1 cellular context compared by ENCODE assay signal in genomic region chr2:236955675-236956618, GRCh38.
TF ChIP-seq lines count a peak whose summit lies in the region.

No MANE protein-coding gene starts in this region.

TF ChIP-seq in GM12878, 131 proteins besides CTCF, POLR2A, EP300 and RAD21 (continued from another document):
- TF ChIP-seq, protein P1, sequence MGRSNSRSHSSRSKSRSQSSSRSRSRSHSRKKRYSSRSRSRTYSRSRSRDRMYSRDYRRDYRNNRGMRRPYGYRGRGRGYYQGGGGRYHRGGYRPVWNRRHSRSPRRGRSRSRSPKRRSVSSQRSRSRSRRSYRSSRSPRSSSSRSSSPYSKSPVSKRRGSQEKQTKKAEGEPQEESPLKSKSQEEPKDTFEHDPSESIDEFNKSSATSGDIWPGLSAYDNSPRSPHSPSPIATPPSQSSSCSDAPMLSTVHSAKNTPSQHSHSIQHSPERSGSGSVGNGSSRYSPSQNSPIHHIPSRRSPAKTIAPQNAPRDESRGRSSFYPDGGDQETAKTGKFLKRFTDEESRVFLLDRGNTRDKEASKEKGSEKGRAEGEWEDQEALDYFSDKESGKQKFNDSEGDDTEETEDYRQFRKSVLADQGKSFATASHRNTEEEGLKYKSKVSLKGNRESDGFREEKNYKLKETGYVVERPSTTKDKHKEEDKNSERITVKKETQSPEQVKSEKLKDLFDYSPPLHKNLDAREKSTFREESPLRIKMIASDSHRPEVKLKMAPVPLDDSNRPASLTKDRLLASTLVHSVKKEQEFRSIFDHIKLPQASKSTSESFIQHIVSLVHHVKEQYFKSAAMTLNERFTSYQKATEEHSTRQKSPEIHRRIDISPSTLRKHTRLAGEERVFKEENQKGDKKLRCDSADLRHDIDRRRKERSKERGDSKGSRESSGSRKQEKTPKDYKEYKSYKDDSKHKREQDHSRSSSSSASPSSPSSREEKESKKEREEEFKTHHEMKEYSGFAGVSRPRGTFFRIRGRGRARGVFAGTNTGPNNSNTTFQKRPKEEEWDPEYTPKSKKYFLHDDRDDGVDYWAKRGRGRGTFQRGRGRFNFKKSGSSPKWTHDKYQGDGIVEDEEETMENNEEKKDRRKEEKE (IDR thresholded peaks at IDR 0.05) = no peak
- TF ChIP-seq, protein P2, sequence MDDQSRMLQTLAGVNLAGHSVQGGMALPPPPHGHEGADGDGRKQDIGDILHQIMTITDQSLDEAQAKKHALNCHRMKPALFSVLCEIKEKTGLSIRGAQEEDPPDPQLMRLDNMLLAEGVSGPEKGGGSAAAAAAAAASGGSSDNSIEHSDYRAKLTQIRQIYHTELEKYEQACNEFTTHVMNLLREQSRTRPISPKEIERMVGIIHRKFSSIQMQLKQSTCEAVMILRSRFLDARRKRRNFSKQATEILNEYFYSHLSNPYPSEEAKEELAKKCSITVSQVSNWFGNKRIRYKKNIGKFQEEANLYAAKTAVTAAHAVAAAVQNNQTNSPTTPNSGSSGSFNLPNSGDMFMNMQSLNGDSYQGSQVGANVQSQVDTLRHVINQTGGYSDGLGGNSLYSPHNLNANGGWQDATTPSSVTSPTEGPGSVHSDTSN (IDR thresholded peaks at IDR 0.05; ENCODE audit: insufficient replicate concordance, low read depth, low read length) = peak; percentile 72
- TF ChIP-seq, protein P3, sequence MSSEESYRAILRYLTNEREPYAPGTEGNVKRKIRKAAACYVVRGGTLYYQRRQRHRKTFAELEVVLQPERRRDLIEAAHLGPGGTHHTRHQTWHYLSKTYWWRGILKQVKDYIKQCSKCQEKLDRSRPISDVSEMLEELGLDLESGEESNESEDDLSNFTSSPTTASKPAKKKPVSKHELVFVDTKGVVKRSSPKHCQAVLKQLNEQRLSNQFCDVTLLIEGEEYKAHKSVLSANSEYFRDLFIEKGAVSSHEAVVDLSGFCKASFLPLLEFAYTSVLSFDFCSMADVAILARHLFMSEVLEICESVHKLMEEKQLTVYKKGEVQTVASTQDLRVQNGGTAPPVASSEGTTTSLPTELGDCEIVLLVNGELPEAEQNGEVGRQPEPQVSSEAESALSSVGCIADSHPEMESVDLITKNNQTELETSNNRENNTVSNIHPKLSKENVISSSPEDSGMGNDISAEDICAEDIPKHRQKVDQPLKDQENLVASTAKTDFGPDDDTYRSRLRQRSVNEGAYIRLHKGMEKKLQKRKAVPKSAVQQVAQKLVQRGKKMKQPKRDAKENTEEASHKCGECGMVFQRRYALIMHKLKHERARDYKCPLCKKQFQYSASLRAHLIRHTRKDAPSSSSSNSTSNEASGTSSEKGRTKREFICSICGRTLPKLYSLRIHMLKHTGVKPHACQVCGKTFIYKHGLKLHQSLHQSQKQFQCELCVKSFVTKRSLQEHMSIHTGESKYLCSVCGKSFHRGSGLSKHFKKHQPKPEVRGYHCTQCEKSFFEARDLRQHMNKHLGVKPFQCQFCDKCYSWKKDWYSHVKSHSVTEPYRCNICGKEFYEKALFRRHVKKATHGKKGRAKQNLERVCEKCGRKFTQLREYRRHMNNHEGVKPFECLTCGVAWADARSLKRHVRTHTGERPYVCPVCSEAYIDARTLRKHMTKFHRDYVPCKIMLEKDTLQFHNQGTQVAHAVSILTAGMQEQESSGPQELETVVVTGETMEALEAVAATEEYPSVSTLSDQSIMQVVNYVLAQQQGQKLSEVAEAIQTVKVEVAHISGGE (CRISPR knock-in tag; IDR thresholded peaks at IDR 0.05) = no peak
- no peak for TF ChIP-seq ASH2L (IDR thresholded peaks at IDR 0.05; ENCODE audit: borderline replicate concordance, low read depth)
- no peak for TF ChIP-seq CHD4 (IDR thresholded peaks at IDR 0.05)
- TF ChIP-seq KLF5 (IDR thresholded peaks at IDR 0.05; ENCODE audit: partially characterized antibody) = no peak
- no peak for TF ChIP-seq MXI1 (IDR thresholded peaks at IDR 0.05; ENCODE audit: low read depth, low read length)
- TF ChIP-seq POLR2AphosphoS2 (IDR thresholded peaks at IDR 0.05; ENCODE audit: low read depth, low read length) = no peak
- no peak for TF ChIP-seq BACH1 (IDR thresholded peaks at IDR 0.05; ENCODE audit: borderline replicate concordance)
- TF ChIP-seq NR2F1 (conservative IDR thresholded peaks at IDR 0.05) = 0 out of 2 replicates have a peak, but pooled peaks have one; percentile 18
- TF ChIP-seq EZH2 (IDR thresholded peaks at IDR 0.05; ENCODE audit: borderline replicate concordance, control insufficient read depth, low read depth, low read length) = no peak
- no peak for TF ChIP-seq SREBF1 (IDR thresholded peaks at IDR 0.05; ENCODE audit: low read length)
- no peak for TF ChIP-seq SREBF2 (IDR thresholded peaks at IDR 0.05; ENCODE audit: low read length)
- TF ChIP-seq JUND (IDR thresholded peaks at IDR 0.05; ENCODE audit: low read depth, low read length) = no peak
- peak; percentile 40; the same call in 1 of the 2 replicates for TF ChIP-seq IKZF1 (conservative IDR thresholded peaks at IDR 0.05)
- TF ChIP-seq HDAC6 (IDR thresholded peaks at IDR 0.05; ENCODE audit: unreplicated experiment) = no peak
- no peak for TF ChIP-seq ZNF217 (IDR thresholded peaks at IDR 0.05)
- TF ChIP-seq MEF2B (IDR thresholded peaks at IDR 0.05; ENCODE audit: partially characterized antibody, poor library complexity, severe bottlenecking) = no peak
- peak; percentile 26; the same call in 1 of the 2 replicates for TF ChIP-seq JUNB (IDR thresholded peaks at IDR 0.05)
- TF ChIP-seq, protein P4, sequence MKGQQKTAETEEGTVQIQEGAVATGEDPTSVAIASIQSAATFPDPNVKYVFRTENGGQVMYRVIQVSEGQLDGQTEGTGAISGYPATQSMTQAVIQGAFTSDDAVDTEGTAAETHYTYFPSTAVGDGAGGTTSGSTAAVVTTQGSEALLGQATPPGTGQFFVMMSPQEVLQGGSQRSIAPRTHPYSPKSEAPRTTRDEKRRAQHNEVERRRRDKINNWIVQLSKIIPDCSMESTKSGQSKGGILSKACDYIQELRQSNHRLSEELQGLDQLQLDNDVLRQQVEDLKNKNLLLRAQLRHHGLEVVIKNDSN (IDR thresholded peaks at IDR 0.05; ENCODE audit: borderline replicate concordance, extremely low read length, insufficient read depth, low read depth, low read length) = no peak
- TF ChIP-seq SMAD5 (IDR thresholded peaks at IDR 0.05; ENCODE audit: low read depth) = no peak
- TF ChIP-seq, protein P5, sequence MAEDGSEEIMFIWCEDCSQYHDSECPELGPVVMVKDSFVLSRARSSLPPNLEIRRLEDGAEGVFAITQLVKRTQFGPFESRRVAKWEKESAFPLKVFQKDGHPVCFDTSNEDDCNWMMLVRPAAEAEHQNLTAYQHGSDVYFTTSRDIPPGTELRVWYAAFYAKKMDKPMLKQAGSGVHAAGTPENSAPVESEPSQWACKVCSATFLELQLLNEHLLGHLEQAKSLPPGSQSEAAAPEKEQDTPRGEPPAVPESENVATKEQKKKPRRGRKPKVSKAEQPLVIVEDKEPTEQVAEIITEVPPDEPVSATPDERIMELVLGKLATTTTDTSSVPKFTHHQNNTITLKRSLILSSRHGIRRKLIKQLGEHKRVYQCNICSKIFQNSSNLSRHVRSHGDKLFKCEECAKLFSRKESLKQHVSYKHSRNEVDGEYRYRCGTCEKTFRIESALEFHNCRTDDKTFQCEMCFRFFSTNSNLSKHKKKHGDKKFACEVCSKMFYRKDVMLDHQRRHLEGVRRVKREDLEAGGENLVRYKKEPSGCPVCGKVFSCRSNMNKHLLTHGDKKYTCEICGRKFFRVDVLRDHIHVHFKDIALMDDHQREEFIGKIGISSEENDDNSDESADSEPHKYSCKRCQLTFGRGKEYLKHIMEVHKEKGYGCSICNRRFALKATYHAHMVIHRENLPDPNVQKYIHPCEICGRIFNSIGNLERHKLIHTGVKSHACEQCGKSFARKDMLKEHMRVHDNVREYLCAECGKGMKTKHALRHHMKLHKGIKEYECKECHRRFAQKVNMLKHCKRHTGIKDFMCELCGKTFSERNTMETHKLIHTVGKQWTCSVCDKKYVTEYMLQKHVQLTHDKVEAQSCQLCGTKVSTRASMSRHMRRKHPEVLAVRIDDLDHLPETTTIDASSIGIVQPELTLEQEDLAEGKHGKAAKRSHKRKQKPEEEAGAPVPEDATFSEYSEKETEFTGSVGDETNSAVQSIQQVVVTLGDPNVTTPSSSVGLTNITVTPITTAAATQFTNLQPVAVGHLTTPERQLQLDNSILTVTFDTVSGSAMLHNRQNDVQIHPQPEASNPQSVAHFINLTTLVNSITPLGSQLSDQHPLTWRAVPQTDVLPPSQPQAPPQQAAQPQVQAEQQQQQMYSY (CRISPR knock-in tag; IDR thresholded peaks at IDR 0.05) = no peak
- 0 out of 4 replicates have a peak, but pooled peaks of 1 of the 2 experiments have one; percentile 40 for TF ChIP-seq IKZF2 (IDR thresholded peaks at IDR 0.05)
- TF ChIP-seq NR2C2 (IDR thresholded peaks at IDR 0.05; ENCODE audit: borderline replicate concordance, control insufficient read depth, insufficient read length, low read depth) = no peak
- no peak for TF ChIP-seq ZNF207 (IDR thresholded peaks at IDR 0.05; ENCODE audit: borderline replicate concordance)
- TF ChIP-seq PKNOX1 (IDR thresholded peaks at IDR 0.05) = peak; percentile 76
- TF ChIP-seq PAX5 (IDR thresholded peaks at IDR 0.05; ENCODE audit: borderline replicate concordance, low read depth, low read length) = no peak
- TF ChIP-seq CBX5 (IDR thresholded peaks at IDR 0.05; ENCODE audit: low read depth) = no peak
- no peak for TF ChIP-seq HCFC1 (IDR thresholded peaks at IDR 0.05; ENCODE audit: low read length)
- peak in 1 of 2 experiments; percentile 11; a peak in 1 of 4 replicates for TF ChIP-seq BHLHE40 (IDR thresholded peaks at IDR 0.05; ENCODE audit: borderline replicate concordance in 1 of 2, low read depth in 2 of 2, low read length in 1 of 2)
- TF ChIP-seq ZNF622 (IDR thresholded peaks at IDR 0.05) = no peak
- TF ChIP-seq ZNF24 (IDR thresholded peaks at IDR 0.05) = no peak
- TF ChIP-seq TAF1 (IDR thresholded peaks at IDR 0.05; ENCODE audit: borderline replicate concordance, low read depth, low read length) = no peak
- TF ChIP-seq GATAD2B (conservative IDR thresholded peaks at IDR 0.05; ENCODE audit: low read depth) = no peak
